In the genomic region with DNA sequence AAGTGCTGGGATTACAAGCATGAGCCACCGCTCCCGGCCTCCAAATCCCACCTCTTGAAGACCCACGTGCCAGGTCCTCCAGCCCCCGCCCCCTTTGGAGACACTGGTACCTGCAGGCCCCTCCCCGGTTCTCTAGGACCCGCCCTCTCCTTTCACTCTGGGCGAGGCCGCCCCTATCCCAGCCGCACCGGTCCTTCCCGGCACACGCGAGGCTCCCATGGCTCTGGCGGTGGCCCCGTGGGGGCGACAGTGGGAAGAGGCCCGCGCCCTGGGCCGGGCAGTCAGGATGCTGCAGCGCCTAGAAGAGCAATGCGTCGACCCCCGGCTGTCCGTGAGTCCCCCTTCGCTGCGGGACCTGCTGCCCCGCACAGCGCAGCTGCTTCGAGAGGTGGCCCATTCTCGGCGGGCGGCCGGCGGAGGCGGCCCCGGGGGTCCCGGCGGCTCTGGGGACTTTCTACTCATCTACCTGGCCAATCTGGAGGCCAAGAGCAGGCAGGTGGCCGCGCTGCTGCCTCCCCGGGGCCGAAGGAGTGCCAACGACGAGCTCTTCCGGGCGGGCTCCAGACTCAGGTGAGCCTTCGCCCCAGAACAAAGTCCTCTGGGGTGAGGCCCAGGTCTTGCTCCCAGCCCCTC, we compare ENCODE assay signal across 9 cellular contexts. TPM values are rescaled to one million over a fixed set of nuclear protein-coding genes. Genes with fewer than 3 reads are reported as not detected.
DNase-seq lines count a peak whose midpoint lies in the region; ATAC-seq, FAIRE-seq and TF ChIP-seq lines count a peak whose summit lies in the region.
"Had no signal": no experiment of that assay in that cellular context is flagged by ENCODE, and none has a peak within 500 bp of the region (broad histone marks: within the 10 kb centered on the region; RNA-seq: fewer than 3 reads in every experiment).

A gene with protein sequence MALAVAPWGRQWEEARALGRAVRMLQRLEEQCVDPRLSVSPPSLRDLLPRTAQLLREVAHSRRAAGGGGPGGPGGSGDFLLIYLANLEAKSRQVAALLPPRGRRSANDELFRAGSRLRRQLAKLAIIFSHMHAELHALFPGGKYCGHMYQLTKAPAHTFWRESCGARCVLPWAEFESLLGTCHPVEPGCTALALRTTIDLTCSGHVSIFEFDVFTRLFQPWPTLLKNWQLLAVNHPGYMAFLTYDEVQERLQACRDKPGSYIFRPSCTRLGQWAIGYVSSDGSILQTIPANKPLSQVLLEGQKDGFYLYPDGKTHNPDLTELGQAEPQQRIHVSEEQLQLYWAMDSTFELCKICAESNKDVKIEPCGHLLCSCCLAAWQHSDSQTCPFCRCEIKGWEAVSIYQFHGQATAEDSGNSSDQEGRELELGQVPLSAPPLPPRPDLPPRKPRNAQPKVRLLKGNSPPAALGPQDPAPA (plus strand): TSS at position 176 of the 633 bp plus-strand sequence. CDS start 42 bp downstream, at position 218.

- no peak for ATAC-seq in sciatic nerve

- no peaks in the 10 kb centered on the region for H3K9me3 ChIP-seq in esophagus squamous epithelium
- H3K9me3 ChIP-seq in prostate gland = no peaks in the 10 kb centered on the region

- 14 to 15% methylated on average over 3 to 8 of the region's 47 CpGs for WGBS in esophagus squamous epithelium, 2 donors
- 7% methylated on average over 44 of the region's 47 CpGs for WGBS in prostate gland

- H3K27ac ChIP-seq in esophagus squamous epithelium = peak within 1 kb of the TSS; percentile 87 to 92 (median 89)
- peak within 1 kb of the TSS; percentile 86 to 90 for H3K27ac ChIP-seq in prostate gland

- peaks cover 14 to 70% (median 15%) of the 10 kb centered on the region in 3 donors for H3K4me1 ChIP-seq in esophagus squamous epithelium
- H3K4me1 ChIP-seq in prostate gland (replicated peaks) = peaks cover 2% of the 10 kb centered on the region

- H3K4me3 ChIP-seq in H7 (ENCODE audit: insufficient read depth, low read depth, low read length) (peak within 1 kb of the TSS; percentile 78), esophagus squamous epithelium (peak within 1 kb of the TSS; percentile 56 to 85 (median 63)), prostate gland (peak within 1 kb of the TSS; percentile 42 to 61)

- DNase-seq in H7 = peak; percentile 99
- peak; percentile 71 for DNase-seq in NCI-H526 treated with DMSO at 0.1 percent for 48 hours (lab: John Stamatoyannopoulos, UW)
- DNase-seq in esophagus squamous epithelium (lab: John Stamatoyannopoulos, UW) = no peak
- peak; percentile 88 for DNase-seq in prostate gland (ENCODE audit: low spot score)
- DNase-seq in RCC 7860 (ENCODE audit: low spot score) = no peak
- DNase-seq in dermis blood vessel endothelial cell = no peak
- DNase-seq in sciatic nerve (ENCODE audit: low spot score) = no peak
- DNase-seq in SHP77 (lab: John Stamatoyannopoulos, UW) = no peak
- DNase-seq: activated T-cell treated with anti-CD3 and anti-CD28 coated beads, Interleukin-2, amount 50 U/mL, for 72 hours had no signal

- FAIRE-seq in RCC 7860 (lab: Jason Lieb, UNC) = no peak

- H3K27me3 ChIP-seq in H7 (ENCODE audit: control insufficient read depth, insufficient read depth, low read length) (no peaks in the 10 kb centered on the region), esophagus squamous epithelium (peaks cover 0 to 9% (median 0%) of the 10 kb centered on the region in 4 donors), prostate gland (replicated peaks; ENCODE audit: insufficient read depth) (no peaks in the 10 kb centered on the region)

- TF ChIP-seq POLR2A in esophagus squamous epithelium (IDR thresholded peaks at IDR 0.05) = peak in 3 of 4 donors; percentile 38 to 81 (median 74)
- peak; percentile 94 for TF ChIP-seq POLR2A in prostate gland (IDR thresholded peaks at IDR 0.05)

- intact Hi-C loops in esophagus squamous epithelium (cut with DNase I) (no loop called here), prostate gland (cut with DNase I) (no loop called here), sciatic nerve (cut with DNase I) (no loop called here)

- H3K36me3 ChIP-seq in H7 (replicated peaks; ENCODE audit: control insufficient read depth, insufficient read depth, low read length) (no peaks in the 10 kb centered on the region; the same call in 1 of the 2 replicates), esophagus squamous epithelium (peaks cover 0 to 19% (median 0%) of the 10 kb centered on the region in 3 donors), prostate gland (no peaks in the 10 kb centered on the region)

- TF ChIP-seq CTCF in esophagus squamous epithelium (IDR thresholded peaks at IDR 0.05) (peak in 3 of 6 experiments; percentile 16 to 28 (median 21)), prostate gland (IDR thresholded peaks at IDR 0.05) (peak in 2 of 4 experiments; percentile 37 to 44)

RNA-seq across cellular contexts. Expression of the gene that starts here (rescaled TPM):
- total RNA-seq in H7 (2014; rRNA removed; shearing (Covaris generic)) = 15.3 and 16.3 TPM in 2 replicates
- 10 to 100 TPM; 26.9 to 75.7 (median 49.1) TPM for total RNA-seq in esophagus squamous epithelium
- total RNA-seq in prostate gland = 10 to 100 TPM; 30.1 to 33.6 TPM
- total RNA-seq in dermis blood vessel endothelial cell = not detected in 2 replicates
- not detected for total RNA-seq in sciatic nerve
- total RNA-seq: activated T-cell treated with anti-CD3 and anti-CD28 coated beads, Interleukin-2, amount 50 U/mL, for 72 hours had no signal

Comparison
In these comparisons a context has a peak if more than half of its experiments do, and no peak if none do; other contexts are left out.
1. RNA of the gene that starts here (total RNA-seq): 26.9 to 75.7 TPM in esophagus squamous epithelium, 30.1 to 33.6 TPM in prostate gland and 15.3 to 16.3 TPM in H7; not detected in sciatic nerve (single experiment) and not detected in dermis blood vessel endothelial cell; every median in the first group is over 10 times any median in the second.
2. DNase-seq: peak in H7 (single experiment), NCI-H526 treated with DMSO at 0.1 percent for 48 hours (single experiment) and prostate gland (single experiment); none in esophagus squamous epithelium (single experiment), RCC 7860 (single experiment), dermis blood vessel endothelial cell (single experiment), sciatic nerve (single experiment) and SHP77 (0 of 2).
3. Peak in every context shown above with its lines, with median percentiles within 50 percentile points of each other: H3K4me3 ChIP-seq.